18 cellular contexts compared by ENCODE assay signal in the genomic region with DNA sequence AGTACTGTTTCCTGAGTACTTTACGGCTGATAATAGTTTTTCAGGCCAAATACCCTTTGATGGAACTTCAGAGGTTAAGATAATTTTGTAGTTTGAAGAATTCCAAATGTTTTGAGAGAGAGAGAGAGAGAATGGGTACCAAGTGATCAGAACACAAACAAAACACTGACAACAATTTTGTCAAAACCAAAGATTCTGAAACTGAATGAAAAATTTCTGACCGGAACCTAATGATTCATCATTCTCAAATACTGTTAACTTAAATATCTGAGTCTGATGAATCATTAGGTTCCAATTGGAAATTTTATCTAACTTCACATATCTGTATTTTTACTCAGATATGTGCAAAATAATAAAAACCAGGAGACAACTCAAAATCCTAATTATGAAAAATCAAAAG.
"Had no signal": no experiment of that assay in that cellular context is flagged by ENCODE, and none has a peak within 500 bp of the region (broad histone marks: within the 10 kb centered on the region; RNA-seq: fewer than 3 reads in every experiment).

No MANE protein-coding gene starts in this region.

- H3K4me3 ChIP-seq: breast epithelium, hepatocyte, thoracic aorta, upper lobe of right lung had no signal

- H3K4me3 Mint-ChIP-seq: activated CD4-positive, alpha-beta memory T cell treated with anti-CD3 and anti-CD28 coated beads, Interleukin-2, amount 10 ng/mL, durations not matched to agents 7 days and 5 days; activated T-cell treated with anti-CD3 and anti-CD28 coated beads, Interleukin-2, amount 50 U/mL, for 4 hours; stimulated activated effector memory CD8-positive, alpha-beta T cell treated with anti-CD3 and anti-CD28 coated beads, Interleukin-12 subunit alpha, Interleukin-12 subunit beta, amount 100 ng/mL, for 72 hours; WTC11 had no signal

- H2AFZ ChIP-seq: hepatocyte had no signal

- H3K4me2 ChIP-seq: hepatocyte had no signal

- H3K9me3 Mint-ChIP-seq: activated CD4-positive, alpha-beta memory T cell treated with anti-CD3 and anti-CD28 coated beads, Interleukin-2, amount 10 ng/mL, durations not matched to agents 7 days and 5 days; activated T-cell treated with anti-CD3 and anti-CD28 coated beads, Interleukin-2, amount 50 U/mL, for 4 hours; naive thymus-derived CD4-positive, alpha-beta T cell; stimulated activated effector memory CD8-positive, alpha-beta T cell treated with anti-CD3 and anti-CD28 coated beads, Interleukin-12 subunit alpha, Interleukin-12 subunit beta, amount 100 ng/mL, for 72 hours; WTC11 had no signal

- H3K27me3 Mint-ChIP-seq: activated CD4-positive, alpha-beta memory T cell treated with anti-CD3 and anti-CD28 coated beads, Interleukin-2, amount 10 ng/mL, durations not matched to agents 7 days and 5 days; naive thymus-derived CD4-positive, alpha-beta T cell had no signal

- H3K9me3 ChIP-seq: breast epithelium, thoracic aorta, upper lobe of right lung had no signal

- FAIRE-seq: endometrium, keratinocyte had no signal

- DNase-seq: activated CD4-positive, alpha-beta memory T cell treated with anti-CD3 and anti-CD28 coated beads, Interleukin-2, amount 10 ng/mL, durations not matched to agents 7 days and 5 days; activated CD4-positive, alpha-beta T cell treated with anti-CD3 and anti-CD28 coated beads for 4 hours; activated gamma-delta T cell; activated T-cell treated with anti-CD3 and anti-CD28 coated beads, Interleukin-2, amount 50 U/mL, for 4 hours; aorta; naive thymus-derived CD4-positive, alpha-beta T cell; retina; T-helper 2 cell; upper lobe of right lung had no signal

- H3K27me3 ChIP-seq: breast epithelium, hepatocyte, upper lobe of right lung had no signal

- H3K36me3 ChIP-seq: breast epithelium, thoracic aorta, upper lobe of right lung had no signal

- H3K27ac Mint-ChIP-seq: activated CD4-positive, alpha-beta memory T cell treated with anti-CD3 and anti-CD28 coated beads, Interleukin-2, amount 10 ng/mL, durations not matched to agents 7 days and 5 days; stimulated activated effector memory CD8-positive, alpha-beta T cell treated with anti-CD3 and anti-CD28 coated beads, Interleukin-12 subunit alpha, Interleukin-12 subunit beta, amount 100 ng/mL, for 72 hours; WTC11 had no signal

- ATAC-seq: activated T-cell treated with anti-CD3 and anti-CD28 coated beads, Interleukin-2, amount 50 U/mL, for 4 hours; esophagus mucosa; left lobe of liver; naive thymus-derived CD4-positive, alpha-beta T cell; stimulated activated effector memory CD8-positive, alpha-beta T cell treated with anti-CD3 and anti-CD28 coated beads, Interleukin-12 subunit alpha, Interleukin-12 subunit beta, amount 100 ng/mL, for 72 hours; upper lobe of right lung; WTC11 had no signal

- H3K27ac ChIP-seq: breast epithelium, hepatocyte, thoracic aorta, upper lobe of right lung had no signal
